In the genomic region with DNA sequence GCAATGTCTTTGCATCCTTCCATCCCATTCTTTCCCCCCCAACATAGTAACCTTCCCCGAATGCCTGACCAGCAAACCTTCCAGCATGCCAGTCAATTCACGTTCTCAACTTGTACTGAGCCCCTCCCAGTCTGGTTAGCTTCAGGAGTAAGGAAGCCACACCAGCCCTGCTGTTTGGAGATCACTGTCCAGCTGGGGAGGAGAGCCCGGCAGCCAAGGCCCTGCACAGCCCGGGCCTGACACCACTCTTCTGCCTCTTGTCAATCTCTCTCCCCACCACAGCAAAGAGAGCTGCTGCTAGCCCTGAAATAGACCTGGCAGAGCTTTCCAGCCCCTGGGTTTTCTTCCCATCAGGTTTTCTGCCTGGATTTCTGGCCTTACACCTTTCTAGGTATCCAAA, we compare ENCODE assay signal across 25 cellular contexts.
DNase-seq lines count a peak whose midpoint lies in the region; ATAC-seq and TF ChIP-seq lines count a peak whose summit lies in the region.
"Had no signal": no experiment of that assay in that cellular context is flagged by ENCODE, and none has a peak within 500 bp of the region (broad histone marks: within the 10 kb centered on the region; RNA-seq: fewer than 3 reads in every experiment).

No MANE protein-coding gene starts in this region.

- TF ChIP-seq POLR2A in GM18505 (IDR thresholded peaks at IDR 0.05; ENCODE audit: borderline replicate concordance, extremely low read depth, insufficient read depth, insufficient read length) = no peak
- no peak for TF ChIP-seq POLR2A in gastroesophageal sphincter (IDR thresholded peaks at IDR 0.05)

- no peak for TF ChIP-seq CTCF in mucosa of descending colon (IDR thresholded peaks at IDR 0.05)
- no peak for TF ChIP-seq CTCF in type B pancreatic cell (conservative IDR thresholded peaks at IDR 0.05)
- TF ChIP-seq CTCF in gastroesophageal sphincter (IDR thresholded peaks at IDR 0.05) = no peak

- no peaks in the 10 kb centered on the region for H3K9me3 Mint-ChIP-seq in stimulated activated naive CD8-positive, alpha-beta T cell treated with anti-CD3 and anti-CD28 coated beads, Interleukin-15, Interleukin-2, amounts not matched to agents 100 ng/mL and 50 ng/mL, for 24 hours
- no peaks in the 10 kb centered on the region for H3K9me3 Mint-ChIP-seq in stimulated activated naive CD8-positive, alpha-beta T cell treated with anti-CD3 and anti-CD28 coated beads, Interleukin-15, amount 100 ng/mL, for 72 hours
- H3K9me3 Mint-ChIP-seq in effector memory CD8-positive, alpha-beta T cell = no peaks in the 10 kb centered on the region
- no peaks in the 10 kb centered on the region for H3K9me3 Mint-ChIP-seq in type B pancreatic cell
- H3K9me3 Mint-ChIP-seq: activated CD4-positive, alpha-beta T cell treated with anti-CD3 and anti-CD28 coated beads, Interleukin-2, amount 10 ng/mL, durations not matched to agents 7 days and 5 days; natural killer cell had no signal

- ATAC-seq in stimulated activated naive CD8-positive, alpha-beta T cell treated with anti-CD3 and anti-CD28 coated beads, Interleukin-15, amount 100 ng/mL, for 72 hours = no peak
- no peak for ATAC-seq in effector memory CD8-positive, alpha-beta T cell (replicated peaks)
- peak; percentile 27 for ATAC-seq in mucosa of descending colon
- no peak for ATAC-seq in GM18505 (IDR thresholded peaks at IDR 0.05; ENCODE audit: unreplicated experiment)
- ATAC-seq in gastroesophageal sphincter = no peak
- ATAC-seq: esophagus mucosa, natural killer cell had no signal

- no peaks in the 10 kb centered on the region for H3K36me3 Mint-ChIP-seq in stimulated activated naive CD8-positive, alpha-beta T cell treated with anti-CD3 and anti-CD28 coated beads, Interleukin-15, Interleukin-2, amounts not matched to agents 100 ng/mL and 50 ng/mL, for 24 hours (ENCODE audit: low read depth)
- no peaks in the 10 kb centered on the region for H3K36me3 Mint-ChIP-seq in effector memory CD8-positive, alpha-beta T cell (ENCODE audit: insufficient read depth)
- H3K36me3 Mint-ChIP-seq in type B pancreatic cell = no peaks in the 10 kb centered on the region
- H3K36me3 Mint-ChIP-seq: natural killer cell had no signal

- no peak for DNase-seq in stimulated activated naive CD8-positive, alpha-beta T cell treated with anti-CD3 and anti-CD28 coated beads, Interleukin-15, amount 100 ng/mL, for 72 hours
- no peak for DNase-seq in effector memory CD8-positive, alpha-beta T cell
- no peak for DNase-seq in mucosa of descending colon
- no peak for DNase-seq in type B pancreatic cell (ENCODE audit: extremely low spot score, unreplicated experiment)
- DNase-seq in NCI-H524 (lab: John Stamatoyannopoulos, UW) = no peak
- DNase-seq: activated CD4-positive, alpha-beta T cell treated with anti-CD3 and anti-CD28 coated beads, Interleukin-2, amount 10 ng/mL, durations not matched to agents 7 days and 5 days; activated gamma-delta T cell; activated T-cell treated with anti-CD3 and anti-CD28 coated beads, Interleukin-2, amount 50 U/mL, for 1 hour; BE2C; caudate nucleus; GM23248; natural killer cell; NCI-H2107; NCI-H446; NCI-H82; ovary; stimulated activated CD4-positive, alpha-beta T cell treated with anti-CD3 and anti-CD28 coated beads, Interleukin-12 subunit alpha, Interleukin-12 subunit beta, amount 100 ng/mL, for 4 hours; stimulated activated CD4-positive, alpha-beta T cell treated with anti-CD3 and anti-CD28 coated beads, Interleukin-2, amount 100 ng/mL, for 48 hours; trophoblast cell had no signal

- 44% methylated on average over 4 of the region's 4 CpGs; no CpG with 5 or more reads in 1 of the 2 donors for WGBS in gastroesophageal sphincter (ENCODE audit: low coverage in 1 of 2), 2 donors

- no peak overlapping the region for H3K27ac ChIP-seq in gastroesophageal sphincter
- H3K27ac ChIP-seq: ascending aorta, GM23248, ovary had no signal

- H3K4me3 Mint-ChIP-seq in stimulated activated naive CD8-positive, alpha-beta T cell treated with anti-CD3 and anti-CD28 coated beads, Interleukin-15, Interleukin-2, amounts not matched to agents 100 ng/mL and 50 ng/mL, for 24 hours = no peak overlapping the region
- H3K4me3 Mint-ChIP-seq in stimulated activated naive CD8-positive, alpha-beta T cell treated with anti-CD3 and anti-CD28 coated beads, Interleukin-15, amount 100 ng/mL, for 72 hours = no peak overlapping the region
- H3K4me3 Mint-ChIP-seq in effector memory CD8-positive, alpha-beta T cell = no peak overlapping the region
- H3K4me3 Mint-ChIP-seq in type B pancreatic cell = no peak overlapping the region
- H3K4me3 Mint-ChIP-seq: activated CD4-positive, alpha-beta T cell treated with anti-CD3 and anti-CD28 coated beads, Interleukin-2, amount 10 ng/mL, durations not matched to agents 7 days and 5 days; natural killer cell had no signal

- H3K27me3 ChIP-seq in gastroesophageal sphincter = no peaks in the 10 kb centered on the region
- H3K27me3 ChIP-seq: ascending aorta, BE2C, ovary had no signal

- H3K4me1 ChIP-seq in mucosa of descending colon (ENCODE audit: low read depth) = peaks cover 63% of the 10 kb centered on the region
- H3K4me1 ChIP-seq in gastroesophageal sphincter = peaks cover 0 to 13% (median 0%) of the 10 kb centered on the region in 3 donors
- H3K4me1 ChIP-seq: ascending aorta had no signal

- H3K27ac Mint-ChIP-seq in stimulated activated naive CD8-positive, alpha-beta T cell treated with anti-CD3 and anti-CD28 coated beads, Interleukin-15, Interleukin-2, amounts not matched to agents 100 ng/mL and 50 ng/mL, for 24 hours = peak overlapping the region; percentile 1
- H3K27ac Mint-ChIP-seq in stimulated activated naive CD8-positive, alpha-beta T cell treated with anti-CD3 and anti-CD28 coated beads, Interleukin-15, amount 100 ng/mL, for 72 hours = no peak overlapping the region
- H3K27ac Mint-ChIP-seq in effector memory CD8-positive, alpha-beta T cell = peak overlapping the region; percentile 63 to 66
- H3K27ac Mint-ChIP-seq in type B pancreatic cell = peak overlapping the region; percentile 21
- H3K27ac Mint-ChIP-seq: activated CD4-positive, alpha-beta T cell treated with anti-CD3 and anti-CD28 coated beads, Interleukin-2, amount 10 ng/mL, durations not matched to agents 7 days and 5 days; natural killer cell had no signal

- peaks cover 8% of the 10 kb centered on the region for H3K4me1 Mint-ChIP-seq in stimulated activated naive CD8-positive, alpha-beta T cell treated with anti-CD3 and anti-CD28 coated beads, Interleukin-15, Interleukin-2, amounts not matched to agents 100 ng/mL and 50 ng/mL, for 24 hours (ENCODE audit: low read depth)
- peaks cover 12% of the 10 kb centered on the region for H3K4me1 Mint-ChIP-seq in stimulated activated naive CD8-positive, alpha-beta T cell treated with anti-CD3 and anti-CD28 coated beads, Interleukin-15, amount 100 ng/mL, for 72 hours
- peaks cover 12 to 14% of the 10 kb centered on the region in 2 donors for H3K4me1 Mint-ChIP-seq in effector memory CD8-positive, alpha-beta T cell (ENCODE audit: low read depth in 2 of 2)
- peaks cover 55% of the 10 kb centered on the region for H3K4me1 Mint-ChIP-seq in type B pancreatic cell (ENCODE audit: unreplicated experiment)

- H3K9me3 ChIP-seq in mucosa of descending colon (no peaks in the 10 kb centered on the region), gastroesophageal sphincter (no peaks in the 10 kb centered on the region)
- H3K9me3 ChIP-seq: ascending aorta, BE2C, ovary had no signal

- TF ChIP-seq EP300 in gastroesophageal sphincter (IDR thresholded peaks at IDR 0.05) = no peak

- H3K36me3 ChIP-seq in mucosa of descending colon (ENCODE audit: low read depth) = no peaks in the 10 kb centered on the region
- H3K36me3 ChIP-seq in gastroesophageal sphincter = no peaks in the 10 kb centered on the region
- H3K36me3 ChIP-seq: ascending aorta, BE2C, ovary had no signal

- intact Hi-C loops in mucosa of descending colon (cut with DNase I, micrococcal nuclease) = no loop called here

- H3K4me3 ChIP-seq in mucosa of descending colon = no peak overlapping the region
- H3K4me3 ChIP-seq in gastroesophageal sphincter = no peak overlapping the region
- H3K4me3 ChIP-seq: ascending aorta, GM23248, lung, ovary had no signal

- peaks cover 9% of the 10 kb centered on the region for H3K27me3 Mint-ChIP-seq in stimulated activated naive CD8-positive, alpha-beta T cell treated with anti-CD3 and anti-CD28 coated beads, Interleukin-15, Interleukin-2, amounts not matched to agents 100 ng/mL and 50 ng/mL, for 24 hours
- H3K27me3 Mint-ChIP-seq in stimulated activated naive CD8-positive, alpha-beta T cell treated with anti-CD3 and anti-CD28 coated beads, Interleukin-15, amount 100 ng/mL, for 72 hours = peaks cover 24% of the 10 kb centered on the region
- H3K27me3 Mint-ChIP-seq in effector memory CD8-positive, alpha-beta T cell = no peaks in the 10 kb centered on the region
- H3K27me3 Mint-ChIP-seq in type B pancreatic cell = no peaks in the 10 kb centered on the region
- H3K27me3 Mint-ChIP-seq: activated CD4-positive, alpha-beta T cell treated with anti-CD3 and anti-CD28 coated beads, Interleukin-2, amount 10 ng/mL, durations not matched to agents 7 days and 5 days had no signal

Comparison
In these comparisons a context has a peak if more than half of its experiments do, and no peak if none do; other contexts are left out.
1. H3K27ac Mint-ChIP-seq: peak in stimulated activated naive CD8-positive, alpha-beta T cell treated with anti-CD3 and anti-CD28 coated beads, Interleukin-15, Interleukin-2, amounts not matched to agents 100 ng/mL and 50 ng/mL, for 24 hours (single experiment), effector memory CD8-positive, alpha-beta T cell (2 of 2) and type B pancreatic cell (single experiment); none in stimulated activated naive CD8-positive, alpha-beta T cell treated with anti-CD3 and anti-CD28 coated beads, Interleukin-15, amount 100 ng/mL, for 72 hours (0 of 2).